Comparison of ENCODE assay signal across 22 cellular contexts in genomic region chr1:150407330-150407729, GRCh38.
"Had no signal": no experiment of that assay in that cellular context is flagged by ENCODE, and none has a peak within 500 bp of the region (broad histone marks: within the 10 kb centered on the region; RNA-seq: fewer than 3 reads in every experiment).

No MANE protein-coding gene starts in this region.

- H3K4me3 Mint-ChIP-seq: effector memory CD8-positive, alpha-beta T cell; natural killer cell; neural progenitor cell; stimulated activated naive CD8-positive, alpha-beta T cell treated with anti-CD3 and anti-CD28 coated beads, Interleukin-15, amount 100 ng/mL, for 72 hours had no signal

- H3K36me3 ChIP-seq: lower lobe of right lung, neural progenitor cell, prostate gland, right atrium auricular region, suprapubic skin, thyroid gland, vagina had no signal

- ATAC-seq: effector memory CD8-positive, alpha-beta T cell; left ventricle myocardium superior; lower lobe of right lung; natural killer cell; sciatic nerve; stimulated activated naive CD8-positive, alpha-beta T cell treated with anti-CD3 and anti-CD28 coated beads, Interleukin-15, amount 100 ng/mL, for 72 hours had no signal

- H3K9me3 ChIP-seq: lower lobe of right lung, prostate gland, right atrium auricular region, suprapubic skin, thyroid gland, vagina had no signal

- H3K36me3 Mint-ChIP-seq: natural killer cell had no signal

- H3K27ac Mint-ChIP-seq: neural progenitor cell had no signal

- H2AFZ ChIP-seq: neural progenitor cell, parathyroid adenoma had no signal

- H3K9me3 Mint-ChIP-seq: effector memory CD8-positive, alpha-beta T cell; natural killer cell; neural progenitor cell; stimulated activated naive CD8-positive, alpha-beta T cell treated with anti-CD3 and anti-CD28 coated beads, Interleukin-15, amount 100 ng/mL, for 72 hours had no signal

- H3K27me3 ChIP-seq: neural progenitor cell, right atrium auricular region, suprapubic skin, thyroid gland, vagina had no signal

- DNase-seq: cortex of kidney; effector memory CD8-positive, alpha-beta T cell; hypothalamus; left ventricle myocardium superior; lower lobe of right lung; natural killer cell; stimulated activated CD4-positive, alpha-beta T cell treated with anti-CD3 and anti-CD28 coated beads, Interleukin-12 subunit alpha, Interleukin-12 subunit beta, amount 100 ng/mL, for 4 hours; stimulated activated CD4-positive, alpha-beta T cell treated with anti-CD3 and anti-CD28 coated beads, Interleukin-1b, Interleukin-23, amount 100 ng/mL, for 48 hours; stimulated activated CD4-positive, alpha-beta T cell treated with anti-CD3 and anti-CD28 coated beads, Interleukin-4, amount 100 ng/mL, for 1 hour; stimulated activated CD8-positive, alpha-beta memory T cell treated with anti-CD3 and anti-CD28 coated beads, Interleukin-4, amount 100 ng/mL, for 48 hours; stimulated activated naive CD4-positive, alpha-beta T cell; stimulated activated naive CD8-positive, alpha-beta T cell treated with anti-CD3 and anti-CD28 coated beads, Interleukin-15, amount 100 ng/mL, for 72 hours; thyroid gland; trophoblast cell had no signal

- H3K4me1 ChIP-seq: neural progenitor cell, prostate gland, suprapubic skin had no signal

- H3K4me2 ChIP-seq: neural progenitor cell, smooth muscle cell had no signal

- H3K27me3 Mint-ChIP-seq: effector memory CD8-positive, alpha-beta T cell; stimulated activated naive CD8-positive, alpha-beta T cell treated with anti-CD3 and anti-CD28 coated beads, Interleukin-15, amount 100 ng/mL, for 72 hours had no signal

- H3K27ac ChIP-seq: lower lobe of right lung, neural progenitor cell, parathyroid adenoma, prostate gland, right atrium auricular region, suprapubic skin, thyroid gland, vagina had no signal

- H3K9ac ChIP-seq: neural progenitor cell, parathyroid adenoma had no signal

- H3K4me3 ChIP-seq: lower lobe of right lung, neural progenitor cell, prostate gland, right atrium auricular region, smooth muscle cell, suprapubic skin, thyroid gland, vagina had no signal
